ENCODE assay signal across 1 cellular context in the genomic region with DNA sequence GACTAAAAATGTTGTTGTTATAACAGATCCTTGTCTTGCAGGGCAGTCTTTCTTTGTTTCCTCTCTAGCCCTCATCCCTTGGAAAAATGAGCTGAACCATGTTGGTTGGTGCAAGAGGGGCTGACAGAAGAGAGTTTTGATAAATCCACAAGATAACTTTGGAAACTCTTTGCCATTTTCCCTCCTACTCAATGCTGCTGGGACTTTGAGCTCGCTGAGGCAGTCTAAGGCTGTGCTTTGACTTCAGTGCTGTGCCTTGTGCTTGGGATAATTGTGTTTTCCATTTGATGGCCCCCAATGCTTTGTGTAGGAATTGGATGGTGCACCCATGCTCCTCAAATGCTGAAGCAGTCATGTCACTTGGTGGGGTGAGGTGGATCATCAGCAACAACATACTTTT.
TF ChIP-seq lines count a peak whose summit lies in the region.

No MANE protein-coding gene starts in this region.

TF ChIP-seq in H1, 55 proteins besides CTCF, POLR2A, EP300 and RAD21:
- no peak for TF ChIP-seq ASH2L (IDR thresholded peaks at IDR 0.05; ENCODE audit: low read length)
- no peak for TF ChIP-seq SIN3A (conservative IDR thresholded peaks at IDR 0.05 in 1 of 2, IDR thresholded peaks at IDR 0.05 in 1 of 2; ENCODE audit: low read depth in 1 of 2, low read length in 2 of 2)
- no peak for TF ChIP-seq CEBPB (IDR thresholded peaks at IDR 0.05; ENCODE audit: low read depth, low read length)
- no peak for TF ChIP-seq CTBP2 (IDR thresholded peaks at IDR 0.05; ENCODE audit: borderline replicate concordance, insufficient read depth, insufficient read length, low read length)
- no peak for TF ChIP-seq SP2 (IDR thresholded peaks at IDR 0.05; ENCODE audit: low read length)
- TF ChIP-seq CREB1 (IDR thresholded peaks at IDR 0.05) = no peak
- TF ChIP-seq CHD1 (IDR thresholded peaks at IDR 0.05; ENCODE audit: low read depth, low read length) = no peak
- TF ChIP-seq EGR1 (IDR thresholded peaks at IDR 0.05; ENCODE audit: borderline replicate concordance, low read depth, low read length) = no peak
- TF ChIP-seq, protein P1, sequence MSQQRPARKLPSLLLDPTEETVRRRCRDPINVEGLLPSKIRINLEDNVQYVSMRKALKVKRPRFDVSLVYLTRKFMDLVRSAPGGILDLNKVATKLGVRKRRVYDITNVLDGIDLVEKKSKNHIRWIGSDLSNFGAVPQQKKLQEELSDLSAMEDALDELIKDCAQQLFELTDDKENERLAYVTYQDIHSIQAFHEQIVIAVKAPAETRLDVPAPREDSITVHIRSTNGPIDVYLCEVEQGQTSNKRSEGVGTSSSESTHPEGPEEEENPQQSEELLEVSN (IDR thresholded peaks at IDR 0.05) = no peak
